Comparison of ENCODE assay signal across 1 cellular context in genomic region chr1:100132566-100133477, GRCh38.
TF ChIP-seq lines count a peak whose summit lies in the region.

SASS6 (minus strand) TSS chr1:100132930; CDS start chr1:100132814, 116 bp downstream.
A gene with protein sequence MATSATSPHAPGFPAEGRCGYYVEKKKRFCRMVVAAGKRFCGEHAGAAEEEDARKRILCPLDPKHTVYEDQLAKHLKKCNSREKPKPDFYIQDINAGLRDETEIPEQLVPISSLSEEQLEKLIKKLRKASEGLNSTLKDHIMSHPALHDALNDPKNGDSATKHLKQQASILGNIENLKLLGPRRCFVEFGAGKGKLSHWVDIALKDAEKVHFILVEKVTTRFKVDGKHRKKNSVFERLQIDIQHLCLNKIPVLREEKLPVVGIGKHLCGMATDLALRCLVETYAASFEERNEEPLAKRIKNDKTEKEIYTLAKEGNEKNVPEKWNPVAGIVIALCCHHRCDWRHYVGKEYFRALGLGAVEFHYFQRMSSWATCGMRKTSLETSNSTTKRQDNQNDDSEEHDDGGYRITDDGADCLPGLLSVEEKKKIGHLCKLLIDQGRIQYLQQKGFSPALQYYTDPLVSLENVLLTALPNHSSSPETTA (plus strand): TSS chr1:100133163. CDS start chr1:100133169, 6 bp downstream.

TF ChIP-seq in K562, 482 proteins besides CTCF, POLR2A, EP300 and RAD21 (continued from another document and continues in another):
- TF ChIP-seq HMGXB4 (CRISPR knock-in tag; IDR thresholded peaks at IDR 0.05) (peak; percentile 36; the same call in 1 of the 2 replicates), CREB3 (tag; conservative IDR thresholded peaks at IDR 0.05; ENCODE audit: low read depth) (no peak), ZNF830 (CRISPR knock-in tag; IDR thresholded peaks at IDR 0.05) (no peak), CHCHD3 (CRISPR knock-in tag; IDR thresholded peaks at IDR 0.05) (no peak; the same call in 1 of the 2 replicates), SREBF2 (CRISPR knock-in tag; IDR thresholded peaks at IDR 0.05) (no peak), ZNF398 (CRISPR knock-in tag; IDR thresholded peaks at IDR 0.05) (no peak), CCNT2 (IDR thresholded peaks at IDR 0.05; ENCODE audit: borderline replicate concordance, extremely low read depth, insufficient read length, low read depth, low read length) (no peak), FOXJ2 (tag; IDR thresholded peaks at IDR 0.05) (peak; percentile 66; the same call in 1 of the 2 replicates), ZNF324 (CRISPR knock-in tag; IDR thresholded peaks at IDR 0.05) (no peak), BDP1 (IDR thresholded peaks at IDR 0.05; ENCODE audit: insufficient read depth, insufficient read length) (no peak), HBP1 (CRISPR knock-in tag; IDR thresholded peaks at IDR 0.05) (0 out of 2 replicates have a peak, but pooled peaks have one; percentile 56), ELF1 (tag; IDR thresholded peaks at IDR 0.05) (peak; percentile 99), ZKSCAN8 (CRISPR knock-in tag; IDR thresholded peaks at IDR 0.05) (no peak), FOXP1 (CRISPR knock-in tag; IDR thresholded peaks at IDR 0.05) (peak; percentile 70; the same call in 1 of the 2 replicates), ZBTB8A (IDR thresholded peaks at IDR 0.05; ENCODE audit: partially characterized antibody) (no peak), ZBTB7A (IDR thresholded peaks at IDR 0.05; ENCODE audit: borderline replicate concordance, control insufficient read depth, low read depth, low read length) (peak; percentile 90), SRF (CRISPR knock-in tag; IDR thresholded peaks at IDR 0.05) (peak in 1 of 2 experiments; percentile 58; a peak in 1 of 4 replicates)
- TF ChIP-seq, protein P1, sequence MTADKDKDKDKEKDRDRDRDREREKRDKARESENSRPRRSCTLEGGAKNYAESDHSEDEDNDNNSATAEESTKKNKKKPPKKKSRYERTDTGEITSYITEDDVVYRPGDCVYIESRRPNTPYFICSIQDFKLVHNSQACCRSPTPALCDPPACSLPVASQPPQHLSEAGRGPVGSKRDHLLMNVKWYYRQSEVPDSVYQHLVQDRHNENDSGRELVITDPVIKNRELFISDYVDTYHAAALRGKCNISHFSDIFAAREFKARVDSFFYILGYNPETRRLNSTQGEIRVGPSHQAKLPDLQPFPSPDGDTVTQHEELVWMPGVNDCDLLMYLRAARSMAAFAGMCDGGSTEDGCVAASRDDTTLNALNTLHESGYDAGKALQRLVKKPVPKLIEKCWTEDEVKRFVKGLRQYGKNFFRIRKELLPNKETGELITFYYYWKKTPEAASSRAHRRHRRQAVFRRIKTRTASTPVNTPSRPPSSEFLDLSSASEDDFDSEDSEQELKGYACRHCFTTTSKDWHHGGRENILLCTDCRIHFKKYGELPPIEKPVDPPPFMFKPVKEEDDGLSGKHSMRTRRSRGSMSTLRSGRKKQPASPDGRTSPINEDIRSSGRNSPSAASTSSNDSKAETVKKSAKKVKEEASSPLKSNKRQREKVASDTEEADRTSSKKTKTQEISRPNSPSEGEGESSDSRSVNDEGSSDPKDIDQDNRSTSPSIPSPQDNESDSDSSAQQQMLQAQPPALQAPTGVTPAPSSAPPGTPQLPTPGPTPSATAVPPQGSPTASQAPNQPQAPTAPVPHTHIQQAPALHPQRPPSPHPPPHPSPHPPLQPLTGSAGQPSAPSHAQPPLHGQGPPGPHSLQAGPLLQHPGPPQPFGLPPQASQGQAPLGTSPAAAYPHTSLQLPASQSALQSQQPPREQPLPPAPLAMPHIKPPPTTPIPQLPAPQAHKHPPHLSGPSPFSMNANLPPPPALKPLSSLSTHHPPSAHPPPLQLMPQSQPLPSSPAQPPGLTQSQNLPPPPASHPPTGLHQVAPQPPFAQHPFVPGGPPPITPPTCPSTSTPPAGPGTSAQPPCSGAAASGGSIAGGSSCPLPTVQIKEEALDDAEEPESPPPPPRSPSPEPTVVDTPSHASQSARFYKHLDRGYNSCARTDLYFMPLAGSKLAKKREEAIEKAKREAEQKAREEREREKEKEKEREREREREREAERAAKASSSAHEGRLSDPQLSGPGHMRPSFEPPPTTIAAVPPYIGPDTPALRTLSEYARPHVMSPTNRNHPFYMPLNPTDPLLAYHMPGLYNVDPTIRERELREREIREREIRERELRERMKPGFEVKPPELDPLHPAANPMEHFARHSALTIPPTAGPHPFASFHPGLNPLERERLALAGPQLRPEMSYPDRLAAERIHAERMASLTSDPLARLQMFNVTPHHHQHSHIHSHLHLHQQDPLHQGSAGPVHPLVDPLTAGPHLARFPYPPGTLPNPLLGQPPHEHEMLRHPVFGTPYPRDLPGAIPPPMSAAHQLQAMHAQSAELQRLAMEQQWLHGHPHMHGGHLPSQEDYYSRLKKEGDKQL (CRISPR knock-in tag; IDR thresholded peaks at IDR 0.05; ENCODE audit: borderline replicate concordance) = no peak
- TF ChIP-seq, protein P2, sequence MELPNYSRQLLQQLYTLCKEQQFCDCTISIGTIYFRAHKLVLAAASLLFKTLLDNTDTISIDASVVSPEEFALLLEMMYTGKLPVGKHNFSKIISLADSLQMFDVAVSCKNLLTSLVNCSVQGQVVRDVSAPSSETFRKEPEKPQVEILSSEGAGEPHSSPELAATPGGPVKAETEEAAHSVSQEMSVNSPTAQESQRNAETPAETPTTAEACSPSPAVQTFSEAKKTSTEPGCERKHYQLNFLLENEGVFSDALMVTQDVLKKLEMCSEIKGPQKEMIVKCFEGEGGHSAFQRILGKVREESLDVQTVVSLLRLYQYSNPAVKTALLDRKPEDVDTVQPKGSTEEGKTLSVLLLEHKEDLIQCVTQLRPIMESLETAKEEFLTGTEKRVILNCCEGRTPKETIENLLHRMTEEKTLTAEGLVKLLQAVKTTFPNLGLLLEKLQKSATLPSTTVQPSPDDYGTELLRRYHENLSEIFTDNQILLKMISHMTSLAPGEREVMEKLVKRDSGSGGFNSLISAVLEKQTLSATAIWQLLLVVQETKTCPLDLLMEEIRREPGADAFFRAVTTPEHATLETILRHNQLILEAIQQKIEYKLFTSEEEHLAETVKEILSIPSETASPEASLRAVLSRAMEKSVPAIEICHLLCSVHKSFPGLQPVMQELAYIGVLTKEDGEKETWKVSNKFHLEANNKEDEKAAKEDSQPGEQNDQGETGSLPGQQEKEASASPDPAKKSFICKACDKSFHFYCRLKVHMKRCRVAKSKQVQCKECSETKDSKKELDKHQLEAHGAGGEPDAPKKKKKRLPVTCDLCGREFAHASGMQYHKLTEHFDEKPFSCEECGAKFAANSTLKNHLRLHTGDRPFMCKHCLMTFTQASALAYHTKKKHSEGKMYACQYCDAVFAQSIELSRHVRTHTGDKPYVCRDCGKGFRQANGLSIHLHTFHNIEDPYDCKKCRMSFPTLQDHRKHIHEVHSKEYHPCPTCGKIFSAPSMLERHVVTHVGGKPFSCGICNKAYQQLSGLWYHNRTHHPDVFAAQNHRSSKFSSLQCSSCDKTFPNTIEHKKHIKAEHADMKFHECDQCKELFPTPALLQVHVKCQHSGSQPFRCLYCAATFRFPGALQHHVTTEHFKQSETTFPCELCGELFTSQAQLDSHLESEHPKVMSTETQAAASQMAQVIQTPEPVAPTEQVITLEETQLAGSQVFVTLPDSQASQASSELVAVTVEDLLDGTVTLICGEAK (IDR thresholded peaks at IDR 0.05) = peak; percentile 97
- TF ChIP-seq, protein P2 (CRISPR knock-in tag; IDR thresholded peaks at IDR 0.05) = peak; percentile 79; the same call in 1 of the 2 replicates
- TF ChIP-seq, protein P3, sequence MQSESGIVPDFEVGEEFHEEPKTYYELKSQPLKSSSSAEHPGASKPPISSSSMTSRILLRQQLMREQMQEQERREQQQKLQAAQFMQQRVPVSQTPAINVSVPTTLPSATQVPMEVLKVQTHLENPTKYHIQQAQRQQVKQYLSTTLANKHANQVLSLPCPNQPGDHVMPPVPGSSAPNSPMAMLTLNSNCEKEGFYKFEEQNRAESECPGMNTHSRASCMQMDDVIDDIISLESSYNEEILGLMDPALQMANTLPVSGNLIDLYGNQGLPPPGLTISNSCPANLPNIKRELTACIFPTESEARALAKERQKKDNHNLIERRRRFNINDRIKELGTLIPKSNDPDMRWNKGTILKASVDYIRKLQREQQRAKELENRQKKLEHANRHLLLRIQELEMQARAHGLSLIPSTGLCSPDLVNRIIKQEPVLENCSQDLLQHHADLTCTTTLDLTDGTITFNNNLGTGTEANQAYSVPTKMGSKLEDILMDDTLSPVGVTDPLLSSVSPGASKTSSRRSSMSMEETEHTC (IDR thresholded peaks at IDR 0.05) = no peak
